In genomic region chrX:40107291-40108083, GRCh38 we compare ENCODE assay signal across 9 cellular contexts. TPM values are rescaled to one million over a fixed set of nuclear protein-coding genes. Genes with fewer than 3 reads are reported as not detected.
DNase-seq lines count a peak whose midpoint lies in the region; ATAC-seq, FAIRE-seq and TF ChIP-seq lines count a peak whose summit lies in the region.
"Had no signal": no experiment of that assay in that cellular context is flagged by ENCODE, and none has a peak within 500 bp of the region (broad histone marks: within the 10 kb centered on the region; RNA-seq: fewer than 3 reads in every experiment).

No MANE protein-coding gene starts in this region.

- H3K9me3 ChIP-seq in A549 (no peaks in the 10 kb centered on the region), Panc1 (ENCODE audit: control insufficient read depth, insufficient read depth, low read depth, low read length) (no peaks in the 10 kb centered on the region), ectodermal cell (ENCODE audit: control insufficient read depth, low read length) (no peaks in the 10 kb centered on the region), aorta (ENCODE audit: control insufficient read depth, low read length) (no peaks in the 10 kb centered on the region)

- no peak for FAIRE-seq in A549 (lab: Jason Lieb, UNC)
- FAIRE-seq: endometrium had no signal

- peak; percentile 9 to 32; a peak in 5 of 6 replicates for ATAC-seq in A549
- peak; percentile 43 for ATAC-seq in Panc1
- ATAC-seq in aorta (ENCODE audit: low FRiP score): peak; percentile 69
- no peak for ATAC-seq in GM21447 (IDR thresholded peaks at IDR 0.05; ENCODE audit: unreplicated experiment)
- no peak for ATAC-seq in HG02852 (IDR thresholded peaks at IDR 0.05; ENCODE audit: unreplicated experiment)

- intact Hi-C loops in Panc1 (cut with micrococcal nuclease; ENCODE audit: unreplicated experiment) (loop anchor here (10.0 kb wide), 1 partner anchor 157 kb away; no protein-coding TSS in a partner anchor), aorta (cut with DNase I) (loop anchor here (5.0 kb wide), 1 partner anchor 45 kb away; no protein-coding TSS in a partner anchor)

- TF ChIP-seq EP300 in A549 (IDR thresholded peaks at IDR 0.05): no peak

- no TSS peak for BruUV-seq in Panc1 (replicated peaks; lab: Mats Ljungman, UMichigan)

- no peak for TF ChIP-seq RAD21 in A549 (conservative IDR thresholded peaks at IDR 0.05 in 1 of 2, IDR thresholded peaks at IDR 0.05 in 1 of 2)

- H3K27ac ChIP-seq in A549 (peak overlapping the region; percentile 99 to 100), Panc1 (ENCODE audit: low read length) (peak overlapping the region; percentile 90), ectodermal cell (ENCODE audit: insufficient read depth, low read depth, low read length, poor library complexity, severe bottlenecking) (no peak overlapping the region), aorta (ENCODE audit: low read depth in 1 of 2, low read length in 2 of 2) (peak overlapping the region in 1 of 2 donors; percentile 94)

- no peaks in the 10 kb centered on the region for H3K27me3 ChIP-seq in Panc1 (ENCODE audit: control insufficient read depth, insufficient read depth, low read length)
- H3K27me3 ChIP-seq in ectodermal cell (ENCODE audit: control insufficient read depth, insufficient read depth, low read length, poor library complexity, severe bottlenecking): peaks cover 47% of the 10 kb centered on the region
- H3K27me3 ChIP-seq in aorta (ENCODE audit: control insufficient read depth in 1 of 2, insufficient read depth in 2 of 2, low read length in 1 of 2): no peaks in the 10 kb centered on the region

- WGBS in A549 (ENCODE audit: missing lambda C conversion rate): 29% methylated on average over 12 of the region's 68 CpGs
- 0% methylated on average over 62 to 68 of the region's 68 CpGs for WGBS in ectodermal cell, 2 experiments
- WGBS in aorta, 2 donors: 1 to 6% methylated on average over 68 of the region's 68 CpGs

- CTCF ChIA-PET in A549 (lab: Yijun Ruan, JAX): interaction anchor here (1.2 to 1.6 kb wide), 2 partner anchors 10 to 160 kb away, joined by 3 to 4 read pairs; partner anchors contain the start of gene BCOR
- CTCF ChIA-PET in Panc1 (lab: Charles Lee): no interaction called here

- TF ChIP-seq POLR2A in A549 (IDR thresholded peaks at IDR 0.05; ENCODE audit: low read length): no peak

- H3K36me3 ChIP-seq in Panc1 (ENCODE audit: control insufficient read depth, insufficient read depth, low read length) (no peaks in the 10 kb centered on the region), ectodermal cell (ENCODE audit: control insufficient read depth, insufficient read depth, low read length) (no peaks in the 10 kb centered on the region), aorta (ENCODE audit: control insufficient read depth in 1 of 2, insufficient read depth in 2 of 2, low read length in 1 of 2) (no peaks in the 10 kb centered on the region)

- peaks cover 23% of the 10 kb centered on the region for H3K4me1 ChIP-seq in A549
- H3K4me1 ChIP-seq in Panc1 (ENCODE audit: control insufficient read depth, insufficient read depth, low read length): peaks cover 8% of the 10 kb centered on the region; the same call in 1 of the 2 replicates
- H3K4me1 ChIP-seq in ectodermal cell (ENCODE audit: control insufficient read depth, insufficient read depth, low read length): peaks cover 13% of the 10 kb centered on the region
- no peaks in the 10 kb centered on the region for H3K4me1 ChIP-seq in aorta (ENCODE audit: control insufficient read depth in 1 of 2, insufficient read depth in 2 of 2, low read length in 2 of 2)

- H3K4me3 ChIP-seq in A549 (peak overlapping the region; percentile 75; the same call in 2 of the 3 replicates), Panc1 (ENCODE audit: low read depth in 2 of 2, low read length in 2 of 2) (peak overlapping the region in 1 of 2 experiments; percentile 50; a peak in 3 of 4 replicates), ectodermal cell (ENCODE audit: insufficient read depth, low read depth, low read length) (peak overlapping the region; percentile 37), aorta (ENCODE audit: low read length in 2 of 2) (no peak overlapping the region)

- DNase-seq in A549 (ENCODE audit: low read depth in 1 of 2, low spot score in 1 of 2) (peak; percentile 33 to 74), GM13977 (ENCODE audit: low spot score) (peak; percentile 61), Panc1 (ENCODE audit: low read depth, low spot score) (no peak), mucosa of gallbladder (ENCODE audit: low spot score) (peak; percentile 57), aorta (peak; percentile 87 to 90)

- in situ Hi-C loops in GM13977 (cut with MboI; ENCODE audit: low pct_unique_long_range_greater_than_20kb, low sequenced_read_pairs, unreplicated experiment) (no loop called here), Panc1 (cut with HindIII; ENCODE audit: low pct_unique_long_range_greater_than_20kb, low sequenced_read_pairs) (no loop called here)

- no peak for TF ChIP-seq CTCF in A549 (IDR thresholded peaks at IDR 0.05)
- no peak for TF ChIP-seq CTCF in GM13977 (IDR thresholded peaks at IDR 0.05; ENCODE audit: extremely low read depth, insufficient read depth, missing control alignments)
- TF ChIP-seq CTCF in Panc1 (IDR thresholded peaks at IDR 0.05): no peak

- POLR2A ChIA-PET in A549 (lab: Yijun Ruan, JAX): interaction anchor here (1.1 to 2.3 kb wide), 4 partner anchors 9 to 94 kb away, joined by 8 to 35 read pairs (median 19); partner anchors contain the start of gene BCOR
- POLR2A ChIA-PET in Panc1 (lab: Charles Lee): no interaction called here

- H3K4me2 ChIP-seq in A549: peak overlapping the region; percentile 94

TF ChIP-seq in A549, 52 proteins besides CTCF, POLR2A, EP300 and RAD21:
- TF ChIP-seq, protein P1, sequence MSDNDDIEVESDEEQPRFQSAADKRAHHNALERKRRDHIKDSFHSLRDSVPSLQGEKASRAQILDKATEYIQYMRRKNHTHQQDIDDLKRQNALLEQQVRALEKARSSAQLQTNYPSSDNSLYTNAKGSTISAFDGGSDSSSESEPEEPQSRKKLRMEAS (IDR thresholded peaks at IDR 0.05): peak; percentile 93
- no peak for TF ChIP-seq HOXA7 (CRISPR knock-in tag; IDR thresholded peaks at IDR 0.05)
- no peak for TF ChIP-seq REST (IDR thresholded peaks at IDR 0.05)
- TF ChIP-seq CEBPB (IDR thresholded peaks at IDR 0.05): no peak
- no peak for TF ChIP-seq MAFK (IDR thresholded peaks at IDR 0.05; ENCODE audit: partially characterized antibody)
- TF ChIP-seq, protein P2, sequence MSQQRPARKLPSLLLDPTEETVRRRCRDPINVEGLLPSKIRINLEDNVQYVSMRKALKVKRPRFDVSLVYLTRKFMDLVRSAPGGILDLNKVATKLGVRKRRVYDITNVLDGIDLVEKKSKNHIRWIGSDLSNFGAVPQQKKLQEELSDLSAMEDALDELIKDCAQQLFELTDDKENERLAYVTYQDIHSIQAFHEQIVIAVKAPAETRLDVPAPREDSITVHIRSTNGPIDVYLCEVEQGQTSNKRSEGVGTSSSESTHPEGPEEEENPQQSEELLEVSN (IDR thresholded peaks at IDR 0.05; ENCODE audit: borderline replicate concordance, low read depth): peak; percentile 96
- no peak for TF ChIP-seq TP53 (CRISPR knock-in tag; IDR thresholded peaks at IDR 0.05)
- TF ChIP-seq ZNF302 (CRISPR knock-in tag; IDR thresholded peaks at IDR 0.05): no peak
- TF ChIP-seq EHF (CRISPR knock-in tag; IDR thresholded peaks at IDR 0.05): no peak
- TF ChIP-seq GATA3 (IDR thresholded peaks at IDR 0.05; ENCODE audit: borderline replicate concordance): no peak
- TF ChIP-seq HOXB13 (CRISPR knock-in tag; IDR thresholded peaks at IDR 0.05; ENCODE audit: low read depth): peak; percentile 59; the same call in 1 of the 2 replicates
- no peak for TF ChIP-seq SMC3 (IDR thresholded peaks at IDR 0.05)

RNA-seq across cellular contexts. Expression of gene BCOR, which starts 9.7 kb away (rescaled TPM):
- polyA plus RNA-seq in A549 (2011; rRNA removed) (12.2 and 21.3 TPM in 2 replicates), A549 (2017; fragmentation: RNase III; extraction: RNeasy Plus Mini Kit Qiagen cat#74134 plus additional on column Dnase treatment) (12.6 to 15.8 TPM (median 12.6 TPM) in 3 replicates), aorta (10 to 100 TPM in 1 of 2 donors, 1 to 10 TPM in 1; 8.3 to 12.2 TPM)
- 11.8 and 11.9 TPM in 2 replicates for polyA plus RNA-seq in A549 (2012; cell fraction: cytosol; rRNA removed)
- 20.3 and 26.6 TPM in 2 replicates for polyA plus RNA-seq in A549 (2012; cell fraction: nucleus; rRNA removed)
- 24.5 and 33.1 TPM in 2 replicates for polyA minus RNA-seq in A549 (2011; rRNA and poly(A)+ RNA removed)
- total RNA-seq in Panc1 (2021; ENCODE audit: unreplicated experiment) (48.3 TPM), mucosa of gallbladder (25.8 TPM), aorta (10 to 100 TPM; 22.6 to 46.7 TPM)
- polyA plus RNA-seq in Panc1 (2012; ENCODE audit: insufficient read length): 33.8 TPM
- 18.1 TPM for polyA plus RNA-seq in ectodermal cell (2013, experiment 1 of 4)
- 23.8 TPM for polyA plus RNA-seq in ectodermal cell (2013, experiment 2 of 4)
- polyA plus RNA-seq in ectodermal cell (2013, experiment 3 of 4): 16.4 TPM
- 14.5 TPM for polyA plus RNA-seq in ectodermal cell (2013, experiment 4 of 4)

Comparison
In these comparisons a context has a peak if more than half of its experiments do, and no peak if none do; other contexts are left out.
1. ATAC-seq: peak in A549 (2 of 2), Panc1 (single experiment) and aorta (single experiment); none in GM21447 (single experiment) and HG02852 (single experiment).
2. H3K4me3 ChIP-seq: peak in A549 (single experiment) and ectodermal cell (single experiment); none in aorta (0 of 2).